ENCODE assay signal across 8 cellular contexts in genomic region chr4:70839537-70840093, GRCh38. TPM values are rescaled to one million over a fixed set of nuclear protein-coding genes. Genes with fewer than 3 reads are reported as not detected.
DNase-seq lines count a peak whose midpoint lies in the region; ATAC-seq and TF ChIP-seq lines count a peak whose summit lies in the region.

GRSF1 (minus strand) TSS chr4:70839890; CDS start chr4:70839827, 63 bp downstream.

- H3K9me3 ChIP-seq in ascending aorta (no peaks in the 10 kb centered on the region), aorta (ENCODE audit: control insufficient read depth, low read length) (no peaks in the 10 kb centered on the region)

- no peak for TF ChIP-seq CTCF in ascending aorta (IDR thresholded peaks at IDR 0.05)

- intact Hi-C loops in ascending aorta (cut with DNase I) (loop anchor here (1.0 to 5.0 kb wide), 7 partner anchors 63 to 348 kb away; partner anchors contain the start of genes DCK, MOB1B and UTP3), aorta (cut with DNase I) (loop anchor here (2.0 to 10.0 kb wide), 4 partner anchors 63 to 155 kb away; partner anchors contain the start of genes MOB1B (in 2 of the 2) and DCK (in 1 of the 2))

- peaks cover 15% of the 10 kb centered on the region for H3K36me3 Mint-ChIP-seq in T-helper 2 cell treated with Interferon-gamma antibody and Interleukin-4, amounts not matched to agents 5 μg/mL and 100 μg/mL, for 36 hours (ENCODE audit: low read depth)

- H3K27ac ChIP-seq in ascending aorta (peak within 1 kb of the TSS; percentile 88 to 95), aorta (ENCODE audit: low read depth in 1 of 2, low read length in 2 of 2) (peak within 1 kb of the TSS; percentile 0 to 69)

- no peaks in the 10 kb centered on the region for H3K9me3 Mint-ChIP-seq in T-helper 2 cell treated with Interferon-gamma antibody and Interleukin-4, amounts not matched to agents 5 μg/mL and 100 μg/mL, for 36 hours

- ATAC-seq in GM18499 (IDR thresholded peaks at IDR 0.05; ENCODE audit: insufficient read depth, unreplicated experiment) (peak; percentile 30), HG02884 (IDR thresholded peaks at IDR 0.05; ENCODE audit: unreplicated experiment) (peak; percentile 56), aorta (ENCODE audit: low FRiP score) (peak; percentile 96)

- H3K27me3 Mint-ChIP-seq in T-helper 2 cell treated with Interferon-gamma antibody and Interleukin-4, amounts not matched to agents 5 μg/mL and 100 μg/mL, for 36 hours (ENCODE audit: low read depth) = no peaks in the 10 kb centered on the region

- peaks cover 3 to 8% of the 10 kb centered on the region in 2 donors for H3K36me3 ChIP-seq in ascending aorta
- H3K36me3 ChIP-seq in aorta (ENCODE audit: control insufficient read depth in 1 of 2, insufficient read depth in 2 of 2, low read length in 1 of 2) = no peaks in the 10 kb centered on the region

- H3K27me3 ChIP-seq in ascending aorta (no peaks in the 10 kb centered on the region), aorta (ENCODE audit: control insufficient read depth in 1 of 2, insufficient read depth in 2 of 2, low read length in 1 of 2) (no peaks in the 10 kb centered on the region)

- peak within 1 kb of the TSS; percentile 98 for H3K27ac Mint-ChIP-seq in T-helper 2 cell treated with Interferon-gamma antibody and Interleukin-4, amounts not matched to agents 5 μg/mL and 100 μg/mL, for 36 hours

- H3K4me3 ChIP-seq in ascending aorta (peak within 1 kb of the TSS; percentile 76 to 88), aorta (ENCODE audit: low read length in 2 of 2) (peak within 1 kb of the TSS; percentile 56 to 85)

- H3K4me1 ChIP-seq in ascending aorta = peaks cover 5 to 13% of the 10 kb centered on the region in 2 donors
- no peaks in the 10 kb centered on the region for H3K4me1 ChIP-seq in aorta (ENCODE audit: control insufficient read depth in 1 of 2, insufficient read depth in 2 of 2, low read length in 2 of 2)

- peaks cover 24% of the 10 kb centered on the region for H3K4me1 Mint-ChIP-seq in T-helper 2 cell treated with Interferon-gamma antibody and Interleukin-4, amounts not matched to agents 5 μg/mL and 100 μg/mL, for 36 hours (ENCODE audit: low read depth)

- H3K4me3 Mint-ChIP-seq in T-helper 2 cell treated with Interferon-gamma antibody and Interleukin-4, amounts not matched to agents 5 μg/mL and 100 μg/mL, for 36 hours = peak within 1 kb of the TSS; percentile 98

- 0 to 1% methylated on average over 48 to 59 of the region's 59 CpGs for WGBS in aorta, 2 donors

- DNase-seq in NCI-H187 (lab: John Stamatoyannopoulos, UW) = peak; percentile 53 to 92
- peak; percentile 93 for DNase-seq in T-helper 2 cell treated with Interferon-gamma antibody and Interleukin-4, amounts not matched to agents 5 μg/mL and 100 μg/mL, for 36 hours (ENCODE audit: low spot score)
- DNase-seq in ascending aorta (ENCODE audit: low spot score in 2 of 2) = peak; percentile 71 to 95
- peak; percentile 94 for DNase-seq in hepatic stellate cell (ENCODE audit: low spot score)
- peak; percentile 68 for DNase-seq in renal cortical epithelial cell (ENCODE audit: low read depth)
- peak; percentile 96 to 98 for DNase-seq in aorta

RNA-seq across cellular contexts. Expression of gene GRSF1, which starts in this region (rescaled TPM):
- total RNA-seq in ascending aorta (23.3 TPM), renal cortical epithelial cell (128 and 131 TPM in 2 replicates), aorta (10 to 100 TPM; 39.2 to 40.0 TPM)
- polyA plus RNA-seq in aorta = 10 to 100 TPM; 38.3 to 46.1 TPM

Comparison
In these comparisons a context has a peak if more than half of its experiments do, and no peak if none do; other contexts are left out.
1. Peak in every context shown above with its lines: DNase-seq, ATAC-seq, H3K4me3 ChIP-seq and H3K27ac ChIP-seq.
2. ATAC-seq: peak in every context shown above with its lines; median percentile 96 in aorta; 56 in HG02884; 30 in GM18499.